ENCODE assay signal across 9 cellular contexts in the genomic region with DNA sequence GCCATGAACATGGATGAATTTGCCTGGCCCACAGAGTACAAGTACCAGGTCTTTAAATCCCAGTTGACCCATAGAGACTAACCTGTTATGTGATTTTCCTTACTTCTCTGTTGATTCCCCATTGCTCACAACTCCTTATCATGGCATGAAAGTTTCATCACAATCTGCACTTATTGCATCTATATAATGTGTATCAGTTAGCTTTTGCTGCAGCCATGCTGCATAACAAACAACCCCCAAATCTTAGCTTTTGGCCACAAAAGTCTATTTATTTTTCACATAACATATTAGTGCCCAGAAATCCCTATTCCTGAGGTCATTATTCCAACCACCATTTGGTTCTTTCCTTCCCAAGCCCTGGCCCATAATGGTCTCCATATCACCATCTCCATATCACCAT. TPM values are rescaled to one million over a fixed set of nuclear protein-coding genes. Genes with fewer than 3 reads are reported as not detected.
"Had no signal": no experiment of that assay in that cellular context is flagged by ENCODE, and none has a peak within 500 bp of the region (broad histone marks: within the 10 kb centered on the region; RNA-seq: fewer than 3 reads in every experiment).

No MANE protein-coding gene starts in this region.

- H3K4me2 ChIP-seq: GM23338 had no signal

- H2AFZ ChIP-seq: GM23338 had no signal

- ATAC-seq: GM23338 had no signal

- DNase-seq: H9, HCEC 1CT, HFFc6, IMR-90 had no signal

- FAIRE-seq: H1, H54 had no signal

- H3K27ac ChIP-seq: HL-60 had no signal

- H3K27ac Mint-ChIP-seq: GM23338, H9, HFFc6 had no signal

- H3K4me3 ChIP-seq: GM23338 had no signal

- H3K4me3 Mint-ChIP-seq: GM23338, H9, HFFc6 had no signal

RNA-seq across cellular contexts. Expression of gene GGTA1, which starts 3.7 kb away (rescaled TPM):
- total RNA-seq: GM23338, H1, H9, HFFc6, HT1080, IMR-90 had no signal
- polyA plus RNA-seq: H1, IMR-90 had no signal
